ENCODE assay signal across 1 cellular context in genomic region chr21:46326110-46326703, GRCh38.
TF ChIP-seq lines count a peak whose summit lies in the region.

No MANE protein-coding gene starts in this region.

TF ChIP-seq in HepG2, 621 proteins besides CTCF, POLR2A, EP300 and RAD21 (continued from another document and continues in another):
- no peak for TF ChIP-seq NR2F6 (IDR thresholded peaks at IDR 0.05)
- no peak for TF ChIP-seq NR2F6 (CRISPR knock-in tag; IDR thresholded peaks at IDR 0.05)
- no peak for TF ChIP-seq ZNF567 (CRISPR knock-in tag; IDR thresholded peaks at IDR 0.05; ENCODE audit: borderline replicate concordance)
- no peak for TF ChIP-seq CHCHD3 (CRISPR knock-in tag; IDR thresholded peaks at IDR 0.05)
- TF ChIP-seq NCOA2 (CRISPR knock-in tag; IDR thresholded peaks at IDR 0.05), result no peak
- no peak for TF ChIP-seq YEATS4 (CRISPR knock-in tag; IDR thresholded peaks at IDR 0.05; ENCODE audit: borderline replicate concordance)
- TF ChIP-seq KDM5A (IDR thresholded peaks at IDR 0.05; ENCODE audit: borderline replicate concordance, low read length), result no peak
- peak; percentile 77; the same call in 1 of the 2 replicates for TF ChIP-seq ZNF7 (CRISPR knock-in tag; IDR thresholded peaks at IDR 0.05)
- TF ChIP-seq KLF16 (CRISPR knock-in tag; IDR thresholded peaks at IDR 0.05), result 0 out of 4 replicates have a peak, but pooled peaks of 1 of the 2 experiments have one; percentile 29
- TF ChIP-seq PRDM4 (CRISPR knock-in tag; IDR thresholded peaks at IDR 0.05; ENCODE audit: borderline replicate concordance), result no peak
- no peak for TF ChIP-seq ZNF329 (CRISPR knock-in tag; IDR thresholded peaks at IDR 0.05; ENCODE audit: low read depth)
- TF ChIP-seq SIX4 (CRISPR knock-in tag; IDR thresholded peaks at IDR 0.05), result no peak
- TF ChIP-seq ZFP36L2 (CRISPR knock-in tag; IDR thresholded peaks at IDR 0.05), result no peak
- TF ChIP-seq MED8 (CRISPR knock-in tag; IDR thresholded peaks at IDR 0.05; ENCODE audit: insufficient replicate concordance), result no peak
- TF ChIP-seq RORA (CRISPR knock-in tag; IDR thresholded peaks at IDR 0.05), result no peak
- TF ChIP-seq NONO (IDR thresholded peaks at IDR 0.05), result no peak
- TF ChIP-seq NONO (CRISPR knock-in tag; conservative IDR thresholded peaks at IDR 0.05), result 0 out of 2 replicates have a peak, but pooled peaks have one; percentile 33
- TF ChIP-seq KDM3A (CRISPR knock-in tag; IDR thresholded peaks at IDR 0.05; ENCODE audit: low read depth), result no peak
- TF ChIP-seq GTF2F1 (IDR thresholded peaks at IDR 0.05; ENCODE audit: low read length), result no peak
- TF ChIP-seq, protein P1, sequence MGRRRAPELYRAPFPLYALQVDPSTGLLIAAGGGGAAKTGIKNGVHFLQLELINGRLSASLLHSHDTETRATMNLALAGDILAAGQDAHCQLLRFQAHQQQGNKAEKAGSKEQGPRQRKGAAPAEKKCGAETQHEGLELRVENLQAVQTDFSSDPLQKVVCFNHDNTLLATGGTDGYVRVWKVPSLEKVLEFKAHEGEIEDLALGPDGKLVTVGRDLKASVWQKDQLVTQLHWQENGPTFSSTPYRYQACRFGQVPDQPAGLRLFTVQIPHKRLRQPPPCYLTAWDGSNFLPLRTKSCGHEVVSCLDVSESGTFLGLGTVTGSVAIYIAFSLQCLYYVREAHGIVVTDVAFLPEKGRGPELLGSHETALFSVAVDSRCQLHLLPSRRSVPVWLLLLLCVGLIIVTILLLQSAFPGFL (CRISPR knock-in tag; IDR thresholded peaks at IDR 0.05), result no peak
- no peak for TF ChIP-seq YY1 (IDR thresholded peaks at IDR 0.05; ENCODE audit: insufficient read depth, insufficient replicate concordance, low read depth, low read length)
- no peak for TF ChIP-seq NFATC3 (CRISPR knock-in tag; IDR thresholded peaks at IDR 0.05)
- TF ChIP-seq SAP130 (CRISPR knock-in tag; IDR thresholded peaks at IDR 0.05; ENCODE audit: low read depth), result peak; percentile 32; the same call in 1 of the 2 replicates
- TF ChIP-seq, protein P2, sequence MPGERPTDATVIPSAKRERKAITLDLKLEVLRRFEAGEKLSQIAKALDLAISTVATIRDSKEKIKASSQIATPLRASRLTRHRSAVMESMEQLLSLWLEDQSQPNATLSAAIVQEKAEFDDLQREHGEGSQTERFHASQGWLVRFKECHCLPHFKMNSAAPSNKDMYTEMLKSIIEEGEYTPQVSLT (CRISPR knock-in tag; IDR thresholded peaks at IDR 0.05; ENCODE audit: borderline replicate concordance, low read depth), result no peak
- TF ChIP-seq GABPA (IDR thresholded peaks at IDR 0.05; ENCODE audit: low read depth, low read length), result no peak
- TF ChIP-seq GABPA (CRISPR knock-in tag; IDR thresholded peaks at IDR 0.05; ENCODE audit: low read depth), result peak; percentile 38; the same call in 1 of the 2 replicates
- TF ChIP-seq, protein P3, sequence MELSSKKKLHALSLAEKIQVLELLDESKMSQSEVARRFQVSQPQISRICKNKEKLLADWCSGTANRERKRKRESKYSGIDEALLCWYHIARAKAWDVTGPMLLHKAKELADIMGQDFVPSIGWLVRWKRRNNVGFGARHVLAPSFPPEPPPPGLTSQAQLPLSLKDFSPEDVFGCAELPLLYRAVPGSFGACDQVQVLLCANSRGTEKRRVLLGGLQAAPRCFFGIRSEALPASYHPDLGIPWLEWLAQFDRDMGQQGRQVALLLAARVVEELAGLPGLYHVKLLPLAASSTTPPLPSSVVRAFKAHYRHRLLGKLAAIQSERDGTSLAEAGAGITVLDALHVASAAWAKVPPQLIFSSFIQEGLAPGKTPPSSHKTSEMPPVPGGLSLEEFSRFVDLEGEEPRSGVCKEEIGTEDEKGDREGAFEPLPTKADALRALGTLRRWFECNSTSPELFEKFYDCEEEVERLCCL (CRISPR knock-in tag; IDR thresholded peaks at IDR 0.05; ENCODE audit: borderline replicate concordance), result no peak
- TF ChIP-seq ZBTB33 (CRISPR knock-in tag; IDR thresholded peaks at IDR 0.05), result peak; percentile 56; the same call in 1 of the 2 replicates
- no peak for TF ChIP-seq MXD4 (CRISPR knock-in tag; IDR thresholded peaks at IDR 0.05)
- no peak for TF ChIP-seq ZNF276 (CRISPR knock-in tag; IDR thresholded peaks at IDR 0.05; ENCODE audit: low read depth)
- peak; percentile 58 for TF ChIP-seq STAG1 (CRISPR knock-in tag; IDR thresholded peaks at IDR 0.05)
- TF ChIP-seq ZNF841 (CRISPR knock-in tag; IDR thresholded peaks at IDR 0.05; ENCODE audit: borderline replicate concordance), result no peak
- no peak for TF ChIP-seq ELF1 (CRISPR knock-in tag; IDR thresholded peaks at IDR 0.05)
- no peak for TF ChIP-seq SRSF9 (IDR thresholded peaks at IDR 0.05; ENCODE audit: borderline replicate concordance, insufficient read depth, low read depth, low read length, poor library complexity, severe bottlenecking)
- TF ChIP-seq NBN (conservative IDR thresholded peaks at IDR 0.05), result no peak
- no peak for TF ChIP-seq ZFP41 (CRISPR knock-in tag; IDR thresholded peaks at IDR 0.05; ENCODE audit: borderline replicate concordance)
- TF ChIP-seq ZNF337 (CRISPR knock-in tag; IDR thresholded peaks at IDR 0.05; ENCODE audit: borderline replicate concordance, low read depth), result no peak
- TF ChIP-seq GMEB2 (CRISPR knock-in tag; IDR thresholded peaks at IDR 0.05; ENCODE audit: low read depth), result no peak
- 0 out of 2 replicates have a peak, but pooled peaks have one; percentile 31 for TF ChIP-seq SALL1 (CRISPR knock-in tag; IDR thresholded peaks at IDR 0.05)
- TF ChIP-seq GLMP (CRISPR knock-in tag; IDR thresholded peaks at IDR 0.05; ENCODE audit: borderline replicate concordance), result no peak
- TF ChIP-seq JUN (CRISPR knock-in tag; IDR thresholded peaks at IDR 0.05), result no peak
- no peak for TF ChIP-seq ELF3 (CRISPR knock-in tag; IDR thresholded peaks at IDR 0.05)
- peak; percentile 18; the same call in 1 of the 2 replicates for TF ChIP-seq SMC3 (IDR thresholded peaks at IDR 0.05; ENCODE audit: low read length)
- TF ChIP-seq KLF15 (CRISPR knock-in tag; IDR thresholded peaks at IDR 0.05; ENCODE audit: borderline replicate concordance), result no peak
- TF ChIP-seq ZNF142 (CRISPR knock-in tag; IDR thresholded peaks at IDR 0.05), result peak; percentile 62; the same call in 1 of the 2 replicates
- no peak for TF ChIP-seq ZNF18 (CRISPR knock-in tag; IDR thresholded peaks at IDR 0.05; ENCODE audit: insufficient replicate concordance)
- no peak for TF ChIP-seq ZNF615 (CRISPR knock-in tag; IDR thresholded peaks at IDR 0.05; ENCODE audit: borderline replicate concordance)
